In genomic region chr1:170665625-170666024, GRCh38 we compare ENCODE assay signal across 11 cellular contexts. TPM values are rescaled to one million over a fixed set of nuclear protein-coding genes. Genes with fewer than 3 reads are reported as not detected.
DNase-seq lines count a peak whose midpoint lies in the region; ATAC-seq, FAIRE-seq and TF ChIP-seq lines count a peak whose summit lies in the region.
"Had no signal": no experiment of that assay in that cellular context is flagged by ENCODE, and none has a peak within 500 bp of the region (broad histone marks: within the 10 kb centered on the region; RNA-seq: fewer than 3 reads in every experiment).

No MANE protein-coding gene starts in this region.

- no peaks in the 10 kb centered on the region for H3K9me3 ChIP-seq in SK-N-SH
- no peaks in the 10 kb centered on the region for H3K9me3 ChIP-seq in K562 (replicated peaks; ENCODE audit: control insufficient read depth, insufficient read depth, low read depth, low read length)
- H3K9me3 ChIP-seq in mesenchymal stem cell (ENCODE audit: control insufficient read depth, low read length) = no peaks in the 10 kb centered on the region
- H3K9me3 ChIP-seq in thoracic aorta = no peaks in the 10 kb centered on the region
- no peaks in the 10 kb centered on the region for H3K9me3 ChIP-seq in Peyer's patch
- H3K9me3 ChIP-seq in MG63 = no peaks in the 10 kb centered on the region

- TF ChIP-seq CTCF in SK-N-SH (IDR thresholded peaks at IDR 0.05) (no peak), K562 (IDR thresholded peaks at IDR 0.05 in 2 of 3, conservative IDR thresholded peaks at IDR 0.05 in 1 of 3; ENCODE audit: insufficient read depth in 2 of 3, low read depth in 1 of 3, low read length in 3 of 3) (no peak), thoracic aorta (IDR thresholded peaks at IDR 0.05) (no peak), Peyer's patch (IDR thresholded peaks at IDR 0.05) (no peak)

- peaks cover 60% of the 10 kb centered on the region for H3F3A ChIP-seq in SK-N-SH (replicated peaks; ENCODE audit: insufficient read depth)

- H3K27ac ChIP-seq in SK-N-SH (ENCODE audit: low read depth in 2 of 2, low read length in 1 of 2) (peak overlapping the region; percentile 97 to 99), K562 (ENCODE audit: extremely low read depth, low read depth, low read length) (no peak overlapping the region), mesenchymal stem cell (ENCODE audit: low read length, poor library complexity, severe bottlenecking) (no peak overlapping the region), thoracic aorta (peak overlapping the region in 1 of 2 donors; percentile 96), Peyer's patch (no peak overlapping the region)
- H3K27ac ChIP-seq: 22Rv1 had no signal

- no peak overlapping the region for H3K4ac ChIP-seq in mesenchymal stem cell (ENCODE audit: low read depth in 1 of 2, low read length in 2 of 2)

- H3K4me1 ChIP-seq in SK-N-SH (ENCODE audit: control insufficient read depth in 1 of 2, insufficient read depth in 2 of 2, low read depth in 1 of 2, low read length in 1 of 2) (peaks cover 0 to 6% of the 10 kb centered on the region in 2 experiments; a peak in 2 of 4 replicates), K562 (replicated peaks in 1 of 2; ENCODE audit: control insufficient read depth in 2 of 2, insufficient read depth in 2 of 2, low read length in 2 of 2) (peaks cover 0 to 10% of the 10 kb centered on the region in 2 experiments; a peak in 2 of 5 replicates), mesenchymal stem cell (ENCODE audit: control insufficient read depth, insufficient read depth, low read depth, low read length) (peaks cover 24% of the 10 kb centered on the region), thoracic aorta (ENCODE audit: control insufficient read depth in 1 of 2, low read depth in 2 of 2) (peaks cover 0 to 25% of the 10 kb centered on the region in 2 donors), Peyer's patch (peaks cover 0 to 25% (median 0%) of the 10 kb centered on the region in 4 donors)

- H3K23ac ChIP-seq in mesenchymal stem cell (ENCODE audit: low read length in 2 of 2) = no peak overlapping the region

- no peak overlapping the region for H2AFZ ChIP-seq in SK-N-SH (ENCODE audit: low read depth)
- H2AFZ ChIP-seq in K562 (ENCODE audit: low read depth, low read length) = no peak overlapping the region
- H2AFZ ChIP-seq in mesenchymal stem cell (ENCODE audit: low read depth, low read length) = no peak overlapping the region

- in situ Hi-C loops in K562 (cut with MboI) = no loop called here

- POLR2A ChIA-PET in SK-N-SH (lab: Yijun Ruan, JAX) (no interaction called here), K562 (lab: Yijun Ruan, JAX) (interaction anchor here (0.6 kb wide), 1 partner anchor 770 kb away, joined by 3 read pairs; no protein-coding TSS in a partner anchor)

- DNase-seq in SK-N-SH = no peak
- no peak for DNase-seq in K562 (ENCODE audit: extremely low read depth in 1 of 4, low spot score in 3 of 4)
- DNase-seq in mesenchymal stem cell = no peak
- no peak for DNase-seq in thoracic aorta (ENCODE audit: low spot score)
- DNase-seq in Peyer's patch = no peak
- DNase-seq in MG63 = no peak
- DNase-seq: SIG-M5 had no signal

- CTCF ChIA-PET in SK-N-SH (lab: Yijun Ruan, JAX) = no interaction called here
- CTCF ChIA-PET in K562 (lab: Yijun Ruan, JAX; ENCODE audit: low intra/inter-chr PET ratio) = no interaction called here

- H3K18ac ChIP-seq in mesenchymal stem cell (ENCODE audit: low read depth in 1 of 2, low read length in 2 of 2) = no peak overlapping the region

- H3K14ac ChIP-seq in mesenchymal stem cell (ENCODE audit: low read length in 2 of 2) = no peak overlapping the region

- no peak overlapping the region for H2BK12ac ChIP-seq in mesenchymal stem cell (ENCODE audit: low read length in 2 of 2)

- H4K20me1 ChIP-seq in SK-N-SH (ENCODE audit: insufficient read depth) (no peaks in the 10 kb centered on the region), K562 (replicated peaks; ENCODE audit: control insufficient read depth, insufficient read depth, low read length) (no peaks in the 10 kb centered on the region)

- H3K36me3 ChIP-seq in SK-N-SH (replicated peaks in 1 of 2; ENCODE audit: control insufficient read depth in 1 of 2, insufficient read depth in 2 of 2, low read length in 1 of 2) (peaks cover 5 to 49% of the 10 kb centered on the region in 2 experiments), K562 (ENCODE audit: control insufficient read depth, insufficient read depth, low read length) (no peaks in the 10 kb centered on the region), mesenchymal stem cell (ENCODE audit: control insufficient read depth in 1 of 2, insufficient read depth in 2 of 2, low read depth in 1 of 2, low read length in 2 of 2) (peaks cover 0 to 52% of the 10 kb centered on the region in 2 experiments), thoracic aorta (no peaks in the 10 kb centered on the region), Peyer's patch (no peaks in the 10 kb centered on the region), MG63 (no peaks in the 10 kb centered on the region)

- no peak for ATAC-seq in SK-N-SH treated with all-trans-retinoic acid at 6 μM for 48 hours
- peak; percentile 25; the same call in 1 of the 3 replicates for ATAC-seq in K562
- no peak for ATAC-seq in thoracic aorta (ENCODE audit: insufficient number of reproducible peaks, low FRiP score, low read depth)
- no peak for ATAC-seq in HG02588 (IDR thresholded peaks at IDR 0.05; ENCODE audit: unreplicated experiment)

- H2BK120ac ChIP-seq in mesenchymal stem cell (ENCODE audit: low read depth, low read length) = no peak overlapping the region

- no peak overlapping the region for H2AK5ac ChIP-seq in mesenchymal stem cell (ENCODE audit: low read length, severe bottlenecking)

- H3K27me3 ChIP-seq in SK-N-SH (ENCODE audit: insufficient read depth) = no peaks in the 10 kb centered on the region
- H3K27me3 ChIP-seq in K562 (ENCODE audit: control insufficient read depth in 2 of 2, insufficient read depth in 2 of 2, low read length in 2 of 2) = peaks cover 47 to 67% of the 10 kb centered on the region in 2 experiments; a peak in 4 of 5 replicates
- H3K27me3 ChIP-seq in mesenchymal stem cell (ENCODE audit: control insufficient read depth in 1 of 2, insufficient read depth in 1 of 2, low read length in 2 of 2) = peaks cover 0 to 97% of the 10 kb centered on the region in 2 experiments
- H3K27me3 ChIP-seq in thoracic aorta (replicated peaks; ENCODE audit: insufficient read depth) = no peaks in the 10 kb centered on the region
- peaks cover 0 to 36% of the 10 kb centered on the region in 2 donors for H3K27me3 ChIP-seq in Peyer's patch
- no peaks in the 10 kb centered on the region for H3K27me3 ChIP-seq in MG63

- no peak for TF ChIP-seq POLR2A in K562 (conservative IDR thresholded peaks at IDR 0.05)
- no peak for TF ChIP-seq POLR2A in Peyer's patch (IDR thresholded peaks at IDR 0.05)

- no peak for TF ChIP-seq RAD21 in SK-N-SH (IDR thresholded peaks at IDR 0.05; ENCODE audit: low read length)
- TF ChIP-seq RAD21 in K562 (CRISPR knock-in tag; conservative IDR thresholded peaks at IDR 0.05 in 1 of 2, IDR thresholded peaks at IDR 0.05 in 1 of 2) = no peak

- TF ChIP-seq EP300 in SK-N-SH (IDR thresholded peaks at IDR 0.05; ENCODE audit: borderline replicate concordance in 1 of 2, low read depth in 1 of 2, low read length in 1 of 2) (no peak), K562 (IDR thresholded peaks at IDR 0.05; ENCODE audit: low read length) (no peak)

- H3K79me2 ChIP-seq in SK-N-SH (ENCODE audit: insufficient read depth) (peaks cover 90% of the 10 kb centered on the region), K562 (ENCODE audit: control insufficient read depth, insufficient read depth, low read length) (no peaks in the 10 kb centered on the region)

- no peaks in the 10 kb centered on the region for H3K9me1 ChIP-seq in K562 (ENCODE audit: control insufficient read depth, insufficient read depth, low read length)

- WGBS in SK-N-SH (ENCODE audit: low lambda C conversion rate) = 37% methylated on average over 9 of the region's 14 CpGs
- WGBS in K562 (ENCODE audit: insufficient coverage, low coverage, missing lambda C conversion rate) = 3% methylated on average over 14 of the region's 14 CpGs
- WGBS in mesenchymal stem cell = 29% methylated on average over 14 of the region's 14 CpGs

- no TSS peak for BruUV-seq in K562 (replicated peaks; lab: Mats Ljungman, UMichigan)

- no peaks in the 10 kb centered on the region for H3K9me2 ChIP-seq in SK-N-SH

- H3K79me1 ChIP-seq in mesenchymal stem cell (replicated peaks; ENCODE audit: low read length, poor library complexity, severe bottlenecking) = no peaks in the 10 kb centered on the region

- H4K91ac ChIP-seq in mesenchymal stem cell (ENCODE audit: low read length) = no peak overlapping the region

- peak overlapping the region; percentile 92 for H3K4me2 ChIP-seq in SK-N-SH
- no peak overlapping the region for H3K4me2 ChIP-seq in K562 (ENCODE audit: insufficient read depth, low read length)
- H3K4me2 ChIP-seq in mesenchymal stem cell (ENCODE audit: low read length, poor library complexity, severe bottlenecking) = no peak overlapping the region

- H2BK15ac ChIP-seq in mesenchymal stem cell (ENCODE audit: low read depth, poor library complexity, severe bottlenecking) = peak overlapping the region; percentile 55

- peak overlapping the region; percentile 87 to 96 for H3K4me3 ChIP-seq in SK-N-SH (ENCODE audit: low read depth in 2 of 2, low read length in 1 of 2)
- no peak overlapping the region for H3K4me3 ChIP-seq in K562
- peak overlapping the region in 1 of 2 experiments; percentile 83 for H3K4me3 ChIP-seq in mesenchymal stem cell (ENCODE audit: insufficient read depth in 1 of 2, low read depth in 1 of 2, low read length in 2 of 2)
- H3K4me3 ChIP-seq in thoracic aorta = peak overlapping the region; percentile 96
- H3K4me3 ChIP-seq in Peyer's patch = no peak overlapping the region
- H3K4me3 ChIP-seq in MG63 = no peak overlapping the region

- no peak overlapping the region for H4K8ac ChIP-seq in mesenchymal stem cell (ENCODE audit: low read length)

- no peak overlapping the region for H2BK5ac ChIP-seq in mesenchymal stem cell (ENCODE audit: low read depth, low read length, poor library complexity, severe bottlenecking)

- intact Hi-C loops in K562 (cut with micrococcal nuclease) = no loop called here

- no peak for FAIRE-seq in K562 (lab: Jason Lieb, UNC)

- H3K9ac ChIP-seq in SK-N-SH = peak overlapping the region; percentile 99
- no peak overlapping the region for H3K9ac ChIP-seq in K562 (ENCODE audit: insufficient read depth in 1 of 2, low read depth in 2 of 2, low read length in 2 of 2)
- peak overlapping the region; percentile 98 for H3K9ac ChIP-seq in mesenchymal stem cell (ENCODE audit: low read length)

RNA-seq across cellular contexts. Expression of gene PRRX1, which starts 1.7 kb away (rescaled TPM):
- polyA plus RNA-seq in SK-N-SH (2012; rRNA removed) = 356 and 431 TPM in 2 replicates
- 352 and 421 TPM in 2 replicates for polyA plus RNA-seq in SK-N-SH (2012; cell fraction: cytosol; rRNA removed)
- 197 and 345 TPM in 2 replicates for polyA plus RNA-seq in SK-N-SH (2012; cell fraction: nucleus; rRNA removed)
- total RNA-seq in K562 (2011; cell fraction: chromatin; rRNA removed; ENCODE audit: low replicate concordance) = not detected in 2 replicates
- not detected in 2 replicates for total RNA-seq in K562 (2011; cell fraction: nucleolus; rRNA removed)
- not detected in 2 replicates for total RNA-seq in K562 (2011; cell fraction: nucleoplasm; rRNA removed)
- total RNA-seq in K562 (2014; rRNA removed) = not detected in 2 replicates
- total RNA-seq in K562 (2014; rRNA removed; fragmentation: Illumina TruSeq; extraction: Trizol) = not detected in 2 replicates
- total RNA-seq in K562 (2015; rRNA removed; fragmentation: Illumina TruSeq; extraction: Trizol) = not detected in 2 replicates
- total RNA-seq in K562 (2021) = 0.22 TPM in 1 of 2 replicates, not detected in the other
- polyA plus RNA-seq in K562 (2011; rRNA removed) = not detected in 2 replicates
- polyA plus RNA-seq in K562 (2011; cell fraction: cytosol; rRNA removed) = not detected in 2 replicates
- not detected in 2 replicates for polyA plus RNA-seq in K562 (2011; cell fraction: nucleus; rRNA removed)
- polyA plus RNA-seq in K562 (2012) = not detected in 2 replicates
- polyA plus RNA-seq in K562 (2014; fragmentation: Illumina TruSeq; extraction: Trizol) = not detected in 2 replicates
- not detected for polyA plus RNA-seq in K562 (2014; fragmentation: Nextera tagmentation; extraction: Ambion mirVana)
- not detected in 2 replicates for polyA plus RNA-seq in K562 (2014; rRNA removed)
- not detected in 2 replicates for polyA minus RNA-seq in K562 (2011; rRNA and poly(A)+ RNA removed)
- polyA minus RNA-seq in K562 (2011; cell fraction: cytosol; rRNA and poly(A)+ RNA removed) = not detected in 2 replicates
- not detected in 2 replicates for polyA minus RNA-seq in K562 (2011; cell fraction: nucleus; rRNA and poly(A)+ RNA removed)
- polyA plus RNA-seq in mesenchymal stem cell (2013, experiment 1 of 2) = 0.66 TPM
- 0.56 TPM for polyA plus RNA-seq in mesenchymal stem cell (2013, experiment 2 of 2)
- 100 to 1,000 TPM in 1 of 2 donors, 10 to 100 TPM in 1; 66.6 to 171 TPM for total RNA-seq in thoracic aorta
- 10 to 100 TPM in 1 of 4 donors, 1 to 10 TPM in 3; 1.0 to 30.5 (median 2.2) TPM for total RNA-seq in Peyer's patch
- 0.27 and 1.2 TPM in 2 replicates for total RNA-seq in MG63 (2014; rRNA removed; shearing (Covaris generic); ENCODE audit: low replicate concordance)
- total RNA-seq: mononuclear cell had no signal

Comparison
In these comparisons a context has a peak if more than half of its experiments do, and no peak if none do; other contexts are left out.
1. H3K27ac ChIP-seq: peak in SK-N-SH (2 of 2); none in K562 (single experiment), mesenchymal stem cell (single experiment) and Peyer's patch (0 of 4).
2. H3K4me3 ChIP-seq: peak in SK-N-SH (2 of 2) and thoracic aorta (single experiment); none in K562 (single experiment), Peyer's patch (0 of 4) and MG63 (single experiment).
3. H3K9ac ChIP-seq: peak in SK-N-SH (single experiment) and mesenchymal stem cell (single experiment); none in K562 (0 of 2).
4. Of the 27 proteins assayed by ChIP-seq in both K562 and SK-N-SH: peak only in K562: none; only in SK-N-SH: POLR2AphosphoS5 and TAF1; in both: none; in neither: 25.